ENCODE assay signal across 14 cellular contexts in the genomic region with DNA sequence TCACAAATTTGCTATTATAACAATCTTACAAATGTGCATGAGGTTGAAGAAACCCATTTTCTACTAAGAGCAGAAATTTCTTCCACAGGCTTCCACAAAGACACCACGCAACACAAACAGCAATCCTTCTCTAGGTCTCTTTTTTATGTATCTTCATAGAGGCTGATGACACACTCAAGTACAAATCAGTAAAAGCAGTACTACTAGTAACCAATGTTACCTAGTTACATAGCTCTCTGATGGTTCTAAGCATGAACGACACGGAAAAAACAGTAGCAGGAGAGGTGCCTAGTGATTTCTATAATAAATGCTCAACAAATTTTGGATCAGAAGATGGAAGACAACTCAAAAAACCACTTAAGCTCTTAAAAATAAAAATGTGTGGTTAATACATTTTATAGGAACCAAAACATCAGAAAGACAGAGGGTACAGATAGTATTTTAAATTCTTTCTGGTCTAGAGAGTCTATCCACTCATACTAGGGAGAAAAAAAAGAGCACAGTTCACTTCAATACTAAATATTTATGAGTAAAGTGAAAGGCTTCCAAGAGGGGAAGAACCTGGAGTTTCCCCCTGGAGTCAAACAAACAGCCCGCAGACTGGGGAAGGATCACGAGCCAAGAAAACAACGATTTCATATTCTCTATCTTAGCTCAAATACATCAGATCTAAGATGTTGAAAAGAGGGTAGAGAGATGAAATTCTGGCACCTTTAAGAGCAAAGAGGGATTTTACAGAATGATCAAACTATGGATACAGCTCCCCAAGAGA. TPM values are rescaled to one million over a fixed set of nuclear protein-coding genes. Genes with fewer than 3 reads are reported as not detected.
DNase-seq lines count a peak whose midpoint lies in the region; ATAC-seq and TF ChIP-seq lines count a peak whose summit lies in the region.
"Had no signal": no experiment of that assay in that cellular context is flagged by ENCODE, and none has a peak within 500 bp of the region (broad histone marks: within the 10 kb centered on the region; RNA-seq: fewer than 3 reads in every experiment).

No MANE protein-coding gene starts in this region.

- H3K4me1 ChIP-seq in naive thymus-derived CD4-positive, alpha-beta T cell (ENCODE audit: control insufficient read depth in 2 of 2, insufficient read depth in 2 of 2, low read length in 2 of 2): peaks cover 86 to 93% of the 10 kb centered on the region in 2 donors
- H3K4me1 ChIP-seq in urinary bladder (ENCODE audit: insufficient read depth) (no peaks in the 10 kb centered on the region), psoas muscle (peaks cover 21% of the 10 kb centered on the region)
- H3K4me1 ChIP-seq: BE2C had no signal

- POLR2A ChIA-PET in naive thymus-derived CD4-positive, alpha-beta T cell (lab: Charles Lee): interaction anchor here (0.6 to 12.4 kb wide), 11 partner anchors 8 to 969 kb away, joined by 3 to 148 read pairs (median 6); a partner anchor contains a TSS

- peak overlapping the region; percentile 99 for H3K27ac Mint-ChIP-seq in activated naive CD4-positive, alpha-beta T cell treated with anti-CD3 and anti-CD28 coated beads, Interleukin-2, amount 10 ng/mL, durations not matched to agents 7 days and 5 days
- peak overlapping the region; percentile 59 for H3K27ac Mint-ChIP-seq in chondrocyte (ENCODE audit: unreplicated experiment)
- H3K27ac Mint-ChIP-seq in naive thymus-derived CD4-positive, alpha-beta T cell: peak overlapping the region; percentile 96 to 100 (median 99)

- H3K4me3 Mint-ChIP-seq in activated naive CD4-positive, alpha-beta T cell treated with anti-CD3 and anti-CD28 coated beads, Interleukin-2, amount 10 ng/mL, durations not matched to agents 7 days and 5 days: peak overlapping the region; percentile 80
- no peak overlapping the region for H3K4me3 Mint-ChIP-seq in chondrocyte (ENCODE audit: unreplicated experiment)
- peak overlapping the region; percentile 54 to 94 (median 83) for H3K4me3 Mint-ChIP-seq in naive thymus-derived CD4-positive, alpha-beta T cell
- H3K4me3 Mint-ChIP-seq: neural crest cell had no signal

- TF ChIP-seq CTCF in chondrocyte (IDR thresholded peaks at IDR 0.05) (no peak), psoas muscle (IDR thresholded peaks at IDR 0.05) (no peak)

- H3K27me3 ChIP-seq in naive thymus-derived CD4-positive, alpha-beta T cell (ENCODE audit: control insufficient read depth in 2 of 2, insufficient read depth in 2 of 2, low read length in 2 of 2): no peaks in the 10 kb centered on the region
- H3K27me3 ChIP-seq in psoas muscle (ENCODE audit: insufficient read depth in 3 of 3, low read length in 2 of 3): no peaks in the 10 kb centered on the region
- H3K27me3 ChIP-seq: BE2C had no signal

- H3K27me3 Mint-ChIP-seq in activated naive CD4-positive, alpha-beta T cell treated with anti-CD3 and anti-CD28 coated beads, Interleukin-2, amount 10 ng/mL, durations not matched to agents 7 days and 5 days: no peaks in the 10 kb centered on the region
- no peaks in the 10 kb centered on the region for H3K27me3 Mint-ChIP-seq in chondrocyte (ENCODE audit: low read depth)
- no peaks in the 10 kb centered on the region for H3K27me3 Mint-ChIP-seq in naive thymus-derived CD4-positive, alpha-beta T cell

- no peaks in the 10 kb centered on the region for H3K9me3 ChIP-seq in naive thymus-derived CD4-positive, alpha-beta T cell (ENCODE audit: control insufficient read depth in 2 of 3, low read length in 3 of 3)
- H3K9me3 ChIP-seq in psoas muscle: no peaks in the 10 kb centered on the region
- H3K9me3 ChIP-seq: BE2C had no signal

- peaks cover 94% of the 10 kb centered on the region for H3K4me1 Mint-ChIP-seq in activated naive CD4-positive, alpha-beta T cell treated with anti-CD3 and anti-CD28 coated beads, Interleukin-2, amount 10 ng/mL, durations not matched to agents 7 days and 5 days
- peaks cover 35% of the 10 kb centered on the region for H3K4me1 Mint-ChIP-seq in chondrocyte (ENCODE audit: low read depth)
- H3K4me1 Mint-ChIP-seq in naive thymus-derived CD4-positive, alpha-beta T cell: peaks cover 50 to 95% (median 86%) of the 10 kb centered on the region in 7 donors
- H3K4me1 Mint-ChIP-seq: neural crest cell had no signal

- peak overlapping the region; percentile 80 for H3K27ac ChIP-seq in naive thymus-derived CD4-positive, alpha-beta T cell (ENCODE audit: low read depth, low read length)
- peak overlapping the region; percentile 18 for H3K27ac ChIP-seq in urinary bladder (ENCODE audit: low read depth)
- H3K27ac ChIP-seq in psoas muscle: no peak overlapping the region

- 46% methylated on average over 6 of the region's 6 CpGs for WGBS in urinary bladder
- 71 to 77% (median 74%) methylated on average over 6 of the region's 6 CpGs for WGBS in psoas muscle, 3 donors

- CTCF ChIA-PET in activated naive CD4-positive, alpha-beta T cell treated with anti-CD3 and anti-CD28 coated beads, Interleukin-2, amount 10 ng/mL, durations not matched to agents 7 days and 5 days (lab: Charles Lee): interaction anchor here (0.8 to 11.4 kb wide), 5 partner anchors 9 to 207 kb away, joined by 3 to 71 read pairs (median 8); a partner anchor contains a TSS
- CTCF ChIA-PET in naive thymus-derived CD4-positive, alpha-beta T cell (lab: Charles Lee): interaction anchor here (1.1 to 6.6 kb wide), 4 partner anchors 10 to 40 kb away, joined by 3 to 53 read pairs (median 22); a partner anchor contains a TSS

- ATAC-seq in naive thymus-derived CD4-positive, alpha-beta T cell: peak; percentile 8
- no peak for ATAC-seq in psoas muscle
- ATAC-seq in HG03095 (IDR thresholded peaks at IDR 0.05; ENCODE audit: unreplicated experiment): no peak

- H3K36me3 ChIP-seq in naive thymus-derived CD4-positive, alpha-beta T cell (ENCODE audit: control insufficient read depth in 2 of 3, insufficient read depth in 3 of 3, low read length in 3 of 3): no peaks in the 10 kb centered on the region
- H3K36me3 ChIP-seq in urinary bladder (ENCODE audit: insufficient read depth): no peaks in the 10 kb centered on the region
- H3K36me3 ChIP-seq in psoas muscle (ENCODE audit: insufficient read depth in 1 of 2, low read depth in 1 of 2): peaks cover 4 to 10% of the 10 kb centered on the region in 2 donors
- H3K36me3 ChIP-seq: BE2C had no signal

- H3K36me3 Mint-ChIP-seq in activated naive CD4-positive, alpha-beta T cell treated with anti-CD3 and anti-CD28 coated beads, Interleukin-2, amount 10 ng/mL, durations not matched to agents 7 days and 5 days: peaks cover 53% of the 10 kb centered on the region
- H3K36me3 Mint-ChIP-seq in chondrocyte (ENCODE audit: low read depth): peaks cover 5% of the 10 kb centered on the region
- H3K36me3 Mint-ChIP-seq in naive thymus-derived CD4-positive, alpha-beta T cell: peaks cover 0 to 44% (median 16%) of the 10 kb centered on the region in 5 donors

- H3K9me3 Mint-ChIP-seq in activated naive CD4-positive, alpha-beta T cell treated with anti-CD3 and anti-CD28 coated beads, Interleukin-2, amount 10 ng/mL, durations not matched to agents 7 days and 5 days: no peaks in the 10 kb centered on the region
- no peaks in the 10 kb centered on the region for H3K9me3 Mint-ChIP-seq in chondrocyte (ENCODE audit: low read depth)
- peaks cover 0 to 1% (median 0%) of the 10 kb centered on the region in 11 donors for H3K9me3 Mint-ChIP-seq in naive thymus-derived CD4-positive, alpha-beta T cell
- H3K9me3 Mint-ChIP-seq: neural crest cell had no signal

- no peak for DNase-seq in activated naive CD4-positive, alpha-beta T cell treated with anti-CD3 and anti-CD28 coated beads, Interleukin-2, amount 10 ng/mL, durations not matched to agents 7 days and 5 days
- DNase-seq in activated naive CD4-positive, alpha-beta T cell (lab: John Stamatoyannopoulos, UW): no peak
- DNase-seq in chondrocyte (ENCODE audit: low spot score): no peak
- DNase-seq in naive thymus-derived CD4-positive, alpha-beta T cell: peak in 7 of 9 donors; percentile 32 to 71 (median 50)
- DNase-seq in HT-29 (ENCODE audit: low spot score): no peak
- DNase-seq in psoas muscle: no peak
- DNase-seq: activated CD4-positive, alpha-beta T cell treated with anti-CD3 and anti-CD28 coated beads, Interleukin-2, amount 50 U/mL, for 48 hours; BE2C; cortex of kidney; SIG-M5; stimulated activated CD4-positive, alpha-beta T cell treated with anti-CD3 and anti-CD28 coated beads, Interleukin-4, amount 100 ng/mL, for 4 hours had no signal

- H3K4me3 ChIP-seq in naive thymus-derived CD4-positive, alpha-beta T cell (ENCODE audit: low read length): peak overlapping the region; percentile 33
- H3K4me3 ChIP-seq in urinary bladder (ENCODE audit: low read depth, low read length) (no peak overlapping the region), psoas muscle (no peak overlapping the region)

- intact Hi-C loops in naive thymus-derived CD4-positive, alpha-beta T cell (cut with micrococcal nuclease): no loop called here
- intact Hi-C loops in psoas muscle (cut with DNase I): no loop called here

RNA-seq across cellular contexts. Expression of a gene that starts 40.2 kb away (rescaled TPM):
- total RNA-seq in chondrocyte (28.7 to 33.6 TPM (median 30.1 TPM) in 3 replicates), urinary bladder (29.3 TPM), psoas muscle (10 to 100 TPM; 16.3 to 24.1 (median 19.7) TPM)
- 10 to 100 TPM; 45.6 to 65.3 (median 55.8) TPM for total RNA-seq in naive thymus-derived CD4-positive, alpha-beta T cell
- 10 to 100 TPM in 1 of 2 donors, 1 to 10 TPM in 1; 8.6 to 14.0 TPM for polyA plus RNA-seq in naive thymus-derived CD4-positive, alpha-beta T cell
- polyA plus RNA-seq in urinary bladder (37.5 TPM), psoas muscle (10 to 100 TPM in 2 of 3 donors, 1 to 10 TPM in 1; 9.4 to 14.3 (median 11.6) TPM)
- 14.9 and 17.5 TPM in 2 replicates for total RNA-seq in HT-29 (2014; rRNA removed; shearing (Covaris generic))

RNA-seq across cellular contexts. Expression of a gene that starts 40.4 kb away (rescaled TPM):
- total RNA-seq in chondrocyte: 14.7 to 16.5 TPM (median 14.7 TPM) in 3 replicates
- total RNA-seq in naive thymus-derived CD4-positive, alpha-beta T cell: 10 to 100 TPM in 1 of 5 experiments, 1 to 10 TPM in 4; 3.1 to 16.0 (median 8.3) TPM
- polyA plus RNA-seq in naive thymus-derived CD4-positive, alpha-beta T cell: 1 to 10 TPM; 5.2 to 9.6 TPM
- 20.4 TPM for total RNA-seq in urinary bladder
- 13.7 TPM for polyA plus RNA-seq in urinary bladder
- 1.2 and 5.8 TPM in 2 replicates for total RNA-seq in HT-29 (2014; rRNA removed; shearing (Covaris generic))
- 1 to 10 TPM; 3.9 to 9.1 (median 5.4) TPM for total RNA-seq in psoas muscle
- polyA plus RNA-seq in psoas muscle: 1 to 10 TPM; 2.2 to 9.6 (median 3.0) TPM

Comparison
In these comparisons a context has a peak if more than half of its experiments do, and no peak if none do; other contexts are left out.
1. DNase-seq: peak in naive thymus-derived CD4-positive, alpha-beta T cell (7 of 9); none in activated naive CD4-positive, alpha-beta T cell treated with anti-CD3 and anti-CD28 coated beads, Interleukin-2, amount 10 ng/mL, durations not matched to agents 7 days and 5 days (single experiment), activated naive CD4-positive, alpha-beta T cell (0 of 4), chondrocyte (single experiment), HT-29 (single experiment) and psoas muscle (0 of 2).
2. Peak in every context shown above with its lines, with median percentiles within 50 percentile points of each other: H3K27ac Mint-ChIP-seq.